18 cellular contexts compared by ENCODE assay signal in genomic region chr18:30487962-30488361, GRCh38.
A peak's percentile ranks its signal among the peaks of the same experiment; 100 is the strongest.
DNase-seq lines count a peak whose midpoint lies in the region; ATAC-seq and TF ChIP-seq lines count a peak whose summit lies in the region.
"Had no signal": no experiment of that assay in that cellular context is flagged by ENCODE, and none has a peak within 500 bp of the region (broad histone marks: within the 10 kb centered on the region; RNA-seq: fewer than 3 reads in every experiment).

No MANE protein-coding gene starts in this region.

- H3K9me3 Mint-ChIP-seq in MCF 10A (ENCODE audit: unreplicated experiment), result no peaks in the 10 kb centered on the region
- peaks cover 0 to 3% of the 10 kb centered on the region in 2 donors for H3K9me3 Mint-ChIP-seq in stimulated activated naive B cell treated with anti-CD40 and anti-IgM and Interleukin-4, amounts not matched to agents 10 μg/mL and 1 μg/mL and 100 μg/mL, for 72 hours

- H2AFZ ChIP-seq in mammary epithelial cell (ENCODE audit: low read depth, low read length), result no peak overlapping the region

- no peaks in the 10 kb centered on the region for H3K4me1 ChIP-seq in breast epithelium
- peaks cover 31% of the 10 kb centered on the region for H3K4me1 ChIP-seq in mammary epithelial cell (ENCODE audit: insufficient read depth, low read length)
- H3K4me1 ChIP-seq in mesendoderm (ENCODE audit: control insufficient read depth, low read depth, low read length), result no peaks in the 10 kb centered on the region

- no peaks in the 10 kb centered on the region for H3K79me1 ChIP-seq in mesendoderm (ENCODE audit: low read length)

- no peak overlapping the region for H2BK5ac ChIP-seq in mesendoderm (ENCODE audit: low read length)

- H3K27ac Mint-ChIP-seq in MCF 10A (ENCODE audit: low read depth, unreplicated experiment), result no peak overlapping the region
- H3K27ac Mint-ChIP-seq in stimulated activated naive B cell treated with anti-CD40 and anti-IgM and Interleukin-4, amounts not matched to agents 10 μg/mL and 1 μg/mL and 100 μg/mL, for 72 hours, result no peak overlapping the region
- H3K27ac Mint-ChIP-seq: IgD-negative memory B cell had no signal

- intact Hi-C loops in MCF 10A (cut with micrococcal nuclease) (no loop called here), breast epithelium (cut with DNase I; ENCODE audit: low total_unique reads) (no loop called here), mammary epithelial cell (cut with micrococcal nuclease) (no loop called here)

- H3K4me2 ChIP-seq in mammary epithelial cell (ENCODE audit: insufficient read depth, low read depth, low read length), result no peak overlapping the region
- H3K4me2 ChIP-seq in mesendoderm (ENCODE audit: low read length), result no peak overlapping the region

- CTCF ChIA-PET in MCF 10A (lab: Yijun Ruan, JAX), result no interaction called here
- CTCF ChIA-PET in mammary epithelial cell (lab: Charles Lee; ENCODE audit: low non-redundant PET), result no interaction called here

- dilution Hi-C loops in mammary epithelial cell (cut with HindIII; ENCODE audit: low sequenced_read_pairs), result no loop called here

- no peaks in the 10 kb centered on the region for H3K36me3 Mint-ChIP-seq in MCF 10A (ENCODE audit: insufficient read depth, unreplicated experiment)
- H3K36me3 Mint-ChIP-seq in stimulated activated naive B cell treated with anti-CD40 and anti-IgM and Interleukin-4, amounts not matched to agents 10 μg/mL and 1 μg/mL and 100 μg/mL, for 72 hours, result no peaks in the 10 kb centered on the region
- H3K36me3 Mint-ChIP-seq: IgD-negative memory B cell had no signal

- TF ChIP-seq POLR2A in breast epithelium (IDR thresholded peaks at IDR 0.05), result no peak

- H3K36me3 ChIP-seq in breast epithelium (no peaks in the 10 kb centered on the region), mammary epithelial cell (ENCODE audit: insufficient read depth, low read length) (no peaks in the 10 kb centered on the region), mesendoderm (ENCODE audit: control insufficient read depth, insufficient read depth, low read length) (no peaks in the 10 kb centered on the region)

- no peak for TF ChIP-seq CTCF in MCF 10A (IDR thresholded peaks at IDR 0.05; ENCODE audit: unreplicated experiment)
- no peak for TF ChIP-seq CTCF in breast epithelium (IDR thresholded peaks at IDR 0.05)
- no peak for TF ChIP-seq CTCF in mammary epithelial cell (conservative IDR thresholded peaks at IDR 0.05 in 1 of 2, IDR thresholded peaks at IDR 0.05 in 1 of 2; ENCODE audit: extremely low read depth in 1 of 2, insufficient read depth in 1 of 2, low read depth in 1 of 2, low read length in 2 of 2)

- BruUV-seq in MCF 10A (replicated peaks; lab: Mats Ljungman, UMichigan), result no TSS peak
- BruUV-seq in mammary epithelial cell (replicated peaks; lab: Mats Ljungman, UMichigan), result no TSS peak

- H3K4me3 ChIP-seq in breast epithelium, result no peak overlapping the region
- no peak overlapping the region for H3K4me3 ChIP-seq in mammary epithelial cell (replicated peaks in 1 of 3; ENCODE audit: insufficient read depth in 1 of 3, low read depth in 2 of 3, low read length in 3 of 3)
- H3K4me3 ChIP-seq in mesendoderm (ENCODE audit: low read length), result no peak overlapping the region
- H3K4me3 ChIP-seq: SK-N-MC had no signal

- no peak overlapping the region for H2AK5ac ChIP-seq in mesendoderm (ENCODE audit: low read length)

- H2BK15ac ChIP-seq in mesendoderm (replicated peaks; ENCODE audit: low read depth), result no peak overlapping the region

- H3K27ac ChIP-seq in breast epithelium, result no peak overlapping the region
- H3K27ac ChIP-seq in mammary epithelial cell (ENCODE audit: insufficient read depth, low read depth, low read length), result no peak overlapping the region
- no peak overlapping the region for H3K27ac ChIP-seq in mesendoderm (ENCODE audit: low read depth, low read length)
- H3K27ac ChIP-seq: 22Rv1, SK-N-MC had no signal

- H4K5ac ChIP-seq in mesendoderm (ENCODE audit: low read length), result no peak overlapping the region

- H3K9ac ChIP-seq in mammary epithelial cell (ENCODE audit: insufficient read depth, low read length) (no peak overlapping the region), mesendoderm (ENCODE audit: low read length) (no peak overlapping the region)

- H3K4me1 Mint-ChIP-seq in MCF 10A (ENCODE audit: insufficient read depth, unreplicated experiment), result peaks cover 39% of the 10 kb centered on the region
- no peaks in the 10 kb centered on the region for H3K4me1 Mint-ChIP-seq in stimulated activated naive B cell treated with anti-CD40 and anti-IgM and Interleukin-4, amounts not matched to agents 10 μg/mL and 1 μg/mL and 100 μg/mL, for 72 hours
- H3K4me1 Mint-ChIP-seq: IgD-negative memory B cell had no signal

- no peaks in the 10 kb centered on the region for H3K79me2 ChIP-seq in mammary epithelial cell (ENCODE audit: insufficient read depth, low read length)
- H3K79me2 ChIP-seq in mesendoderm (ENCODE audit: control insufficient read depth, insufficient read depth, low read length), result no peaks in the 10 kb centered on the region

- H3K27me3 ChIP-seq in breast epithelium (no peaks in the 10 kb centered on the region), mammary epithelial cell (ENCODE audit: insufficient read depth, low read length) (no peaks in the 10 kb centered on the region), mesendoderm (ENCODE audit: insufficient read depth, low read length, poor library complexity) (no peaks in the 10 kb centered on the region)

- no peak for ATAC-seq in HG03378 (IDR thresholded peaks at IDR 0.05; ENCODE audit: unreplicated experiment)
- no peak for ATAC-seq in stimulated activated naive B cell treated with anti-CD40 and anti-IgM and Interleukin-4, amounts not matched to agents 10 μg/mL and 1 μg/mL and 100 μg/mL, for 72 hours (replicated peaks)

- no peak overlapping the region for H3K23ac ChIP-seq in mesendoderm (ENCODE audit: low read length)

- H3K56ac ChIP-seq in mesendoderm (ENCODE audit: low read length), result no peak overlapping the region

- no peak overlapping the region for H4K8ac ChIP-seq in mesendoderm (ENCODE audit: low read depth, low read length)

- no peak overlapping the region for H3K4me3 Mint-ChIP-seq in MCF 10A (ENCODE audit: unreplicated experiment)
- H3K4me3 Mint-ChIP-seq in stimulated activated naive B cell treated with anti-CD40 and anti-IgM and Interleukin-4, amounts not matched to agents 10 μg/mL and 1 μg/mL and 100 μg/mL, for 72 hours, result no peak overlapping the region
- H3K4me3 Mint-ChIP-seq: IgD-negative memory B cell had no signal

- H3K18ac ChIP-seq in mesendoderm (ENCODE audit: low read length), result no peak overlapping the region

- in situ Hi-C loops in mammary epithelial cell (cut with MboI; ENCODE audit: low sequenced_read_pairs in 2 of 2), result no loop called here
- in situ Hi-C loops in KBM-7 (cut with MboI; ENCODE audit: low pct_unique_long_range_greater_than_20kb, low sequenced_read_pairs), result no loop called here

- H2BK120ac ChIP-seq in mesendoderm (ENCODE audit: low read depth, low read length), result no peak overlapping the region

- DNase-seq in MCF 10A (ENCODE audit: unreplicated experiment) (peak; percentile 21), breast epithelium (ENCODE audit: low spot score in 2 of 2) (no peak), mammary epithelial cell (peak; percentile 32), mesendoderm (peak; percentile 40), KBM-7 (no peak), NCI-H524 (lab: John Stamatoyannopoulos, UW) (no peak)
- no peak for DNase-seq in stimulated activated naive B cell treated with anti-CD40 and anti-IgM and Interleukin-4, amounts not matched to agents 10 μg/mL and 1 μg/mL and 100 μg/mL, for 72 hours
- DNase-seq: C1 segment of cervical spinal cord, EL, H7, NCI-H1048, NCI-H146, NCI-H345, NCI-H69 had no signal

- no peaks in the 10 kb centered on the region for H3K27me3 Mint-ChIP-seq in MCF 10A (ENCODE audit: insufficient read depth, unreplicated experiment)
- H3K27me3 Mint-ChIP-seq in stimulated activated naive B cell treated with anti-CD40 and anti-IgM and Interleukin-4, amounts not matched to agents 10 μg/mL and 1 μg/mL and 100 μg/mL, for 72 hours, result no peaks in the 10 kb centered on the region
- H3K27me3 Mint-ChIP-seq: IgD-negative memory B cell had no signal

- POLR2A ChIA-PET in MCF 10A (lab: Yijun Ruan, JAX), result no interaction called here

- H4K20me1 ChIP-seq in mammary epithelial cell (ENCODE audit: insufficient read depth, low read length), result no peaks in the 10 kb centered on the region

- no peak overlapping the region for H3K4ac ChIP-seq in mesendoderm (ENCODE audit: low read depth, low read length)

- WGBS in mammary epithelial cell (ENCODE audit: low coverage, missing lambda C conversion rate), result 57% methylated on average over 2 of the region's 2 CpGs
- WGBS in mesendoderm (ENCODE audit: extremely low coverage, insufficient coverage, low lambda C conversion rate), result no CpG with 5 or more reads among the region's 2 CpGs

- H3K9me3 ChIP-seq in breast epithelium (no peaks in the 10 kb centered on the region), mammary epithelial cell (replicated peaks; ENCODE audit: insufficient read depth, low read length) (no peaks in the 10 kb centered on the region)

Comparison
In these comparisons a context has a peak if more than half of its experiments do, and no peak if none do; other contexts are left out.
1. DNase-seq: peak in MCF 10A (single experiment), mammary epithelial cell (single experiment) and mesendoderm (single experiment); none in breast epithelium (0 of 2), KBM-7 (single experiment), NCI-H524 (0 of 2) and stimulated activated naive B cell treated with anti-CD40 and anti-IgM and Interleukin-4, amounts not matched to agents 10 μg/mL and 1 μg/mL and 100 μg/mL, for 72 hours (single experiment).